24 cellular contexts compared by ENCODE assay signal in genomic region chr3:13966302-13966701, GRCh38.
"Had no signal": no experiment of that assay in that cellular context is flagged by ENCODE, and none has a peak within 500 bp of the region (broad histone marks: within the 10 kb centered on the region; RNA-seq: fewer than 3 reads in every experiment).

No MANE protein-coding gene starts in this region.

- H3K27ac ChIP-seq: SJCRH30 had no signal

- H3K4me3 ChIP-seq: SJCRH30 had no signal

- DNase-seq: IMR-90, Karpas-422, KG1, MV-4-11, NCI-H1048, NCI-H1105, NCI-H1417, NCI-H146, NCI-H1694 treated with DMSO at 0.1 percent for 48 hours, NCI-H1930, NCI-H2081, NCI-H2107, NCI-H226, NCI-H446, NCI-H510A, NCI-H524 treated with DMSO at 0.1 percent for 48 hours, NCI-H69, NCI-H774, SHP77 treated with DMSO at 0.1 percent for 48 hours, SJCRH30 had no signal

- H3K36me3 ChIP-seq: SJCRH30 had no signal

- H3K27me3 ChIP-seq: SJCRH30 had no signal

- H3K4me1 ChIP-seq: SJCRH30 had no signal

- ATAC-seq: HepG2, Panc1, Right ventricle myocardium inferior, SK-N-SH treated with all-trans-retinoic acid at 6 μM for 48 hours had no signal
